Comparison of ENCODE assay signal across 1 cellular context in the genomic region with DNA sequence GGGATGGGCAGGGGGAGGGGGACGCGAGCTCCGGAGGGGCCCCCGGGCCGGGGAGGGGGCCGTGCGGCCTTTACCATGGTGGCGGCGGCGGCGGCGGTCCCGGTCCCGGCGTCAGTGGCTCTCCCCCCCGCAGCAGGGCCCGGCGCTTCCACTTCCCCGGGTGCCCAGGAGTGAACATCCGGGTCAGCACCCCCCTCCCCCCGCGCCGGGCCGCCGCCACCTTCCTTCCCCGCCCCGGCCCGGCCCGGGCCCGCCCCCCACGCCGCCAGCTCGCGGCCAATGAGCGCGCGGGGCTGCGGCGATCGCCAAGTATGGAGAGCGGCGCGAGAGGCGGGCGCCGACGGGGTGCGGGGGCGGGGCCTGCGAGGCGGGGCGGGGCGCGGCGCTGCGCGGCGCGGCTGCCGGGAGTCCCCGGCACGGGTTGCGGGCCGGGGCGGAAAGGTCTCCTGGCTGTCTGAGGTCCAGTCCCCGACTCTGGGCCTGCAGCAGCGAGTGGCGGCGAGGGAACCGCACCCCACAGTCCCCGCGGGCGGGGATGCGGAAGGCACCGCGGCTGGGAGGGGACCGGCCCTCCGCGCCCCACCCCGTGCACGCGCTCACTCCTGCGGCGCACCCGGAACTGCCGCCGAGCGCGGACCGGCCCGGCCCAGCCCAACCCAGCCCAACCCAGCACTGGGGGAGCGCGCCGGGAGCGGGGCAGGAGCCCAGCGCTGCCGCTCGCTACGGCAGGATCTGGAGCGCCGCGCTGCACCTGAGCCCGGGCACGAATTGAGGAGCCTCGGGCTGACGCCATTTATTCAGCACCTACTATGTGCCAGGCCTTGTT.
A peak's percentile ranks its signal among the peaks of the same experiment; 100 is the strongest.
TF ChIP-seq lines count a peak whose summit lies in the region.

A gene (minus strand): TSS at position 178 of the 826 bp plus-strand sequence. CDS start 101 bp downstream, at position 77.

TF ChIP-seq in HepG2, 621 proteins besides CTCF, POLR2A, EP300 and RAD21 (continued from another document and continues in another):
- TF ChIP-seq, protein P1, sequence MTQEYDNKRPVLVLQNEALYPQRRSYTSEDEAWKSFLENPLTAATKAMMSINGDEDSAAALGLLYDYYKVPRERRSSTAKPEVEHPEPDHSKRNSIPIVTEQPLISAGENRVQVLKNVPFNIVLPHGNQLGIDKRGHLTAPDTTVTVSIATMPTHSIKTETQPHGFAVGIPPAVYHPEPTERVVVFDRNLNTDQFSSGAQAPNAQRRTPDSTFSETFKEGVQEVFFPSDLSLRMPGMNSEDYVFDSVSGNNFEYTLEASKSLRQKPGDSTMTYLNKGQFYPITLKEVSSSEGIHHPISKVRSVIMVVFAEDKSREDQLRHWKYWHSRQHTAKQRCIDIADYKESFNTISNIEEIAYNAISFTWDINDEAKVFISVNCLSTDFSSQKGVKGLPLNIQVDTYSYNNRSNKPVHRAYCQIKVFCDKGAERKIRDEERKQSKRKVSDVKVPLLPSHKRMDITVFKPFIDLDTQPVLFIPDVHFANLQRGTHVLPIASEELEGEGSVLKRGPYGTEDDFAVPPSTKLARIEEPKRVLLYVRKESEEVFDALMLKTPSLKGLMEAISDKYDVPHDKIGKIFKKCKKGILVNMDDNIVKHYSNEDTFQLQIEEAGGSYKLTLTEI (CRISPR knock-in tag; conservative IDR thresholded peaks at IDR 0.05), result no peak
- TF ChIP-seq ZNF17 (CRISPR knock-in tag; IDR thresholded peaks at IDR 0.05), result no peak
- TF ChIP-seq ZNF619 (CRISPR knock-in tag; IDR thresholded peaks at IDR 0.05), result no peak
- no peak for TF ChIP-seq TCF12 (IDR thresholded peaks at IDR 0.05)
- no peak for TF ChIP-seq TCF12 (CRISPR knock-in tag; IDR thresholded peaks at IDR 0.05)
- no peak for TF ChIP-seq RXRA (CRISPR knock-in tag; IDR thresholded peaks at IDR 0.05)
- TF ChIP-seq ZNF652 (CRISPR knock-in tag; IDR thresholded peaks at IDR 0.05; ENCODE audit: borderline replicate concordance, low read depth), result no peak
- TF ChIP-seq SMARCE1 (IDR thresholded peaks at IDR 0.05; ENCODE audit: borderline replicate concordance), result no peak
- TF ChIP-seq ESRRA (CRISPR knock-in tag; IDR thresholded peaks at IDR 0.05; ENCODE audit: low read depth), result peak; percentile 17; the same call in 1 of the 2 replicates
- TF ChIP-seq REPIN1 (CRISPR knock-in tag; IDR thresholded peaks at IDR 0.05; ENCODE audit: borderline replicate concordance, low read depth), result peak; percentile 51; the same call in 1 of the 2 replicates
- peak; percentile 69; the same call in 1 of the 2 replicates for TF ChIP-seq KDM5B (CRISPR knock-in tag; IDR thresholded peaks at IDR 0.05; ENCODE audit: borderline replicate concordance)
- TF ChIP-seq ZNF747 (CRISPR knock-in tag; IDR thresholded peaks at IDR 0.05; ENCODE audit: borderline replicate concordance), result 0 out of 2 replicates have a peak, but pooled peaks have one; percentile 49
- TF ChIP-seq ZNF780A (CRISPR knock-in tag; IDR thresholded peaks at IDR 0.05), result no peak
- no peak for TF ChIP-seq ZNF337 (CRISPR knock-in tag; IDR thresholded peaks at IDR 0.05; ENCODE audit: borderline replicate concordance, low read depth)
- TF ChIP-seq SATB2 (CRISPR knock-in tag; IDR thresholded peaks at IDR 0.05), result no peak
- TF ChIP-seq KDM3A (CRISPR knock-in tag; IDR thresholded peaks at IDR 0.05; ENCODE audit: low read depth), result no peak
- TF ChIP-seq ZFP37 (CRISPR knock-in tag; IDR thresholded peaks at IDR 0.05; ENCODE audit: borderline replicate concordance), result no peak
- no peak for TF ChIP-seq ZBTB1 (CRISPR knock-in tag; IDR thresholded peaks at IDR 0.05; ENCODE audit: borderline replicate concordance)
- TF ChIP-seq TBL1XR1 (IDR thresholded peaks at IDR 0.05; ENCODE audit: borderline replicate concordance, low read length, partially characterized antibody), result no peak
- no peak for TF ChIP-seq RARA (CRISPR knock-in tag; IDR thresholded peaks at IDR 0.05)
- TF ChIP-seq, protein P2, sequence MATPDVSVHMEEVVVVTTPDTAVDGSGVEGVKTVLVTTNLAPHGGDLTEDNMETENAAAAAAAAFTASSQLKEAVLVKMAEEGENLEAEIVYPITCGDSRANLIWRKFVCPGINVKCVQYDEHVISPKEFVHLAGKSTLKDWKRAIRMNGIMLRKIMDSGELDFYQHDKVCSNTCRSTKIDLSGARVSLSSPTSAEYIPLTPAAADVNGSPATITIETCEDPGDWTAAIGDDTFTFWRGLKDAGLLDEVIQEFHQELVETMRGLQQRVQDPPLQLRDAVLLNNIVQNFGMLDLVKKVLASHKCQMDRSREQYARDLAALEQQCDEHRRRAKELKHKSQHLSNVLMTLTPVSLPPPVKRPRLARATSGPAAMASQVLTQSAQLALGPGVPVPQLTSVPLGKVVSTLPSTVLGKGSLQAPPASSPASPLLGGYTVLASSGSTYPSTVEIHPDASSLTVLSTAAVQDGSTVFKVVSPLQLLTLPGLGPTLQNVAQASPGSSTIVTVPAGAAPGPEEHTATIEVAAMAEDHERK (CRISPR knock-in tag; IDR thresholded peaks at IDR 0.05; ENCODE audit: low read depth), result no peak
- peak; percentile 36; the same call in 1 of the 2 replicates for TF ChIP-seq NR2F2 (IDR thresholded peaks at IDR 0.05; ENCODE audit: borderline replicate concordance, low read depth)
- TF ChIP-seq CC2D1A (CRISPR knock-in tag; IDR thresholded peaks at IDR 0.05), result no peak
- no peak for TF ChIP-seq TOE1 (CRISPR knock-in tag; IDR thresholded peaks at IDR 0.05)
- TF ChIP-seq FOXO1 (CRISPR knock-in tag; IDR thresholded peaks at IDR 0.05), result peak; percentile 70
- TF ChIP-seq KLF11 (CRISPR knock-in tag; IDR thresholded peaks at IDR 0.05), result no peak
- no peak for TF ChIP-seq HIVEP1 (CRISPR knock-in tag; IDR thresholded peaks at IDR 0.05)
- TF ChIP-seq PCBP2 (optimal IDR thresholded peaks at IDR 0.05; ENCODE audit: low read depth, low read length, poor library complexity, severe bottlenecking), result no peak
- no peak for TF ChIP-seq ZFP41 (CRISPR knock-in tag; IDR thresholded peaks at IDR 0.05; ENCODE audit: borderline replicate concordance)
- TF ChIP-seq, protein P3, sequence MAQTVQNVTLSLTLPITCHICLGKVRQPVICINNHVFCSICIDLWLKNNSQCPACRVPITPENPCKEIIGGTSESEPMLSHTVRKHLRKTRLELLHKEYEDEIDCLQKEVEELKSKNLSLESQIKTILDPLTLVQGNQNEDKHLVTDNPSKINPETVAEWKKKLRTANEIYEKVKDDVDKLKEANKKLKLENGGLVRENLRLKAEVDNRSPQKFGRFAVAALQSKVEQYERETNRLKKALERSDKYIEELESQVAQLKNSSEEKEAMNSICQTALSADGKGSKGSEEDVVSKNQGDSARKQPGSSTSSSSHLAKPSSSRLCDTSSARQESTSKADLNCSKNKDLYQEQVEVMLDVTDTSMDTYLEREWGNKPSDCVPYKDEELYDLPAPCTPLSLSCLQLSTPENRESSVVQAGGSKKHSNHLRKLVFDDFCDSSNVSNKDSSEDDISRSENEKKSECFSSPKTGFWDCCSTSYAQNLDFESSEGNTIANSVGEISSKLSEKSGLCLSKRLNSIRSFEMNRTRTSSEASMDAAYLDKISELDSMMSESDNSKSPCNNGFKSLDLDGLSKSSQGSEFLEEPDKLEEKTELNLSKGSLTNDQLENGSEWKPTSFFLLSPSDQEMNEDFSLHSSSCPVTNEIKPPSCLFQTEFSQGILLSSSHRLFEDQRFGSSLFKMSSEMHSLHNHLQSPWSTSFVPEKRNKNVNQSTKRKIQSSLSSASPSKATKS (CRISPR knock-in tag; IDR thresholded peaks at IDR 0.05), result no peak
- TF ChIP-seq, protein P4, sequence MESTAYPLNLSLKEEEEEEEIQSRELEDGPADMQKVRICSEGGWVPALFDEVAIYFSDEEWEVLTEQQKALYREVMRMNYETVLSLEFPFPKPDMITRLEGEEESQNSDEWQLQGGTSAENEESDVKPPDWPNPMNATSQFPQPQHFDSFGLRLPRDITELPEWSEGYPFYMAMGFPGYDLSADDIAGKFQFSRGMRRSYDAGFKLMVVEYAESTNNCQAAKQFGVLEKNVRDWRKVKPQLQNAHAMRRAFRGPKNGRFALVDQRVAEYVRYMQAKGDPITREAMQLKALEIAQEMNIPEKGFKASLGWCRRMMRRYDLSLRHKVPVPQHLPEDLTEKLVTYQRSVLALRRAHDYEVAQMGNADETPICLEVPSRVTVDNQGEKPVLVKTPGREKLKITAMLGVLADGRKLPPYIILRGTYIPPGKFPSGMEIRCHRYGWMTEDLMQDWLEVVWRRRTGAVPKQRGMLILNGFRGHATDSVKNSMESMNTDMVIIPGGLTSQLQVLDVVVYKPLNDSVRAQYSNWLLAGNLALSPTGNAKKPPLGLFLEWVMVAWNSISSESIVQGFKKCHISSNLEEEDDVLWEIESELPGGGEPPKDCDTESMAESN (CRISPR knock-in tag; conservative IDR thresholded peaks at IDR 0.05), result 0 out of 2 replicates have a peak, but pooled peaks have one; percentile 21
- TF ChIP-seq, protein P5, sequence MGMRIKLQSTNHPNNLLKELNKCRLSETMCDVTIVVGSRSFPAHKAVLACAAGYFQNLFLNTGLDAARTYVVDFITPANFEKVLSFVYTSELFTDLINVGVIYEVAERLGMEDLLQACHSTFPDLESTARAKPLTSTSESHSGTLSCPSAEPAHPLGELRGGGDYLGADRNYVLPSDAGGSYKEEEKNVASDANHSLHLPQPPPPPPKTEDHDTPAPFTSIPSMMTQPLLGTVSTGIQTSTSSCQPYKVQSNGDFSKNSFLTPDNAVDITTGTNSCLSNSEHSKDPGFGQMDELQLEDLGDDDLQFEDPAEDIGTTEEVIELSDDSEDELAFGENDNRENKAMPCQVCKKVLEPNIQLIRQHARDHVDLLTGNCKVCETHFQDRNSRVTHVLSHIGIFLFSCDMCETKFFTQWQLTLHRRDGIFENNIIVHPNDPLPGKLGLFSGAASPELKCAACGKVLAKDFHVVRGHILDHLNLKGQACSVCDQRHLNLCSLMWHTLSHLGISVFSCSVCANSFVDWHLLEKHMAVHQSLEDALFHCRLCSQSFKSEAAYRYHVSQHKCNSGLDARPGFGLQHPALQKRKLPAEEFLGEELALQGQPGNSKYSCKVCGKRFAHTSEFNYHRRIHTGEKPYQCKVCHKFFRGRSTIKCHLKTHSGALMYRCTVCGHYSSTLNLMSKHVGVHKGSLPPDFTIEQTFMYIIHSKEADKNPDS (CRISPR knock-in tag; IDR thresholded peaks at IDR 0.05), result no peak
- TF ChIP-seq EHMT2 (IDR thresholded peaks at IDR 0.05; ENCODE audit: borderline replicate concordance, low read depth, low read length), result no peak
- TF ChIP-seq, protein P6, sequence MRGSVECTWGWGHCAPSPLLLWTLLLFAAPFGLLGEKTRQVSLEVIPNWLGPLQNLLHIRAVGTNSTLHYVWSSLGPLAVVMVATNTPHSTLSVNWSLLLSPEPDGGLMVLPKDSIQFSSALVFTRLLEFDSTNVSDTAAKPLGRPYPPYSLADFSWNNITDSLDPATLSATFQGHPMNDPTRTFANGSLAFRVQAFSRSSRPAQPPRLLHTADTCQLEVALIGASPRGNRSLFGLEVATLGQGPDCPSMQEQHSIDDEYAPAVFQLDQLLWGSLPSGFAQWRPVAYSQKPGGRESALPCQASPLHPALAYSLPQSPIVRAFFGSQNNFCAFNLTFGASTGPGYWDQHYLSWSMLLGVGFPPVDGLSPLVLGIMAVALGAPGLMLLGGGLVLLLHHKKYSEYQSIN (CRISPR knock-in tag; IDR thresholded peaks at IDR 0.05; ENCODE audit: borderline replicate concordance), result no peak
- TF ChIP-seq, protein P7, sequence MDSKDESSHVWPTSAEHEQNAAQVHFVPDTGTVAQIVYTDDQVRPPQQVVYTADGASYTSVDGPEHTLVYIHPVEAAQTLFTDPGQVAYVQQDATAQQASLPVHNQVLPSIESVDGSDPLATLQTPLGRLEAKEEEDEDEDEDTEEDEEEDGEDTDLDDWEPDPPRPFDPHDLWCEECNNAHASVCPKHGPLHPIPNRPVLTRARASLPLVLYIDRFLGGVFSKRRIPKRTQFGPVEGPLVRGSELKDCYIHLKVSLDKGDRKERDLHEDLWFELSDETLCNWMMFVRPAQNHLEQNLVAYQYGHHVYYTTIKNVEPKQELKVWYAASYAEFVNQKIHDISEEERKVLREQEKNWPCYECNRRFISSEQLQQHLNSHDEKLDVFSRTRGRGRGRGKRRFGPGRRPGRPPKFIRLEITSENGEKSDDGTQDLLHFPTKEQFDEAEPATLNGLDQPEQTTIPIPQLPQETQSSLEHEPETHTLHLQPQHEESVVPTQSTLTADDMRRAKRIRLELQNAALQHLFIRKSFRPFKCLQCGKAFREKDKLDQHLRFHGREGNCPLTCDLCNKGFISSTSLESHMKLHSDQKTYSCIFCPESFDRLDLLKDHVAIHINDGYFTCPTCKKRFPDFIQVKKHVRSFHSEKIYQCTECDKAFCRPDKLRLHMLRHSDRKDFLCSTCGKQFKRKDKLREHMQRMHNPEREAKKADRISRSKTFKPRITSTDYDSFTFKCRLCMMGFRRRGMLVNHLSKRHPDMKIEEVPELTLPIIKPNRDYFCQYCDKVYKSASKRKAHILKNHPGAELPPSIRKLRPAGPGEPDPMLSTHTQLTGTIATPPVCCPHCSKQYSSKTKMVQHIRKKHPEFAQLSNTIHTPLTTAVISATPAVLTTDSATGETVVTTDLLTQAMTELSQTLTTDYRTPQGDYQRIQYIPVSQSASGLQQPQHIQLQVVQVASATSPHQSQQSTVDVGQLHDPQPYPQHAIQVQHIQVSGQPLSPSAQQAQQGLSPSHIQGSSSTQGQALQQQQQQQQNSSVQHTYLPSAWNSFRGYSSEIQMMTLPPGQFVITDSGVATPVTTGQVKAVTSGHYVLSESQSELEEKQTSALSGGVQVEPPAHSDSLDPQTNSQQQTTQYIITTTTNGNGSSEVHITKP (CRISPR knock-in tag; IDR thresholded peaks at IDR 0.05; ENCODE audit: low read depth), result no peak
- TF ChIP-seq MYC (CRISPR knock-in tag; IDR thresholded peaks at IDR 0.05; ENCODE audit: borderline replicate concordance), result peak; percentile 81
- no peak for TF ChIP-seq MYNN (CRISPR knock-in tag; IDR thresholded peaks at IDR 0.05; ENCODE audit: low read depth)
- TF ChIP-seq KDM2A (CRISPR knock-in tag; IDR thresholded peaks at IDR 0.05; ENCODE audit: borderline replicate concordance, low read depth), result peak; percentile 56; the same call in 1 of the 2 replicates
- TF ChIP-seq KMT2A (CRISPR knock-in tag; IDR thresholded peaks at IDR 0.05), result peak; percentile 61; the same call in 1 of the 2 replicates
- TF ChIP-seq ZNF234 (CRISPR knock-in tag; conservative IDR thresholded peaks at IDR 0.05), result peak; percentile 58; the same call in 1 of the 2 replicates
- TF ChIP-seq ZSCAN20 (CRISPR knock-in tag; IDR thresholded peaks at IDR 0.05; ENCODE audit: borderline replicate concordance), result no peak; the same call in 1 of the 2 replicates
- no peak for TF ChIP-seq NONO (IDR thresholded peaks at IDR 0.05)
- peak; percentile 70 for TF ChIP-seq NONO (CRISPR knock-in tag; conservative IDR thresholded peaks at IDR 0.05)
- TF ChIP-seq NFKB2 (CRISPR knock-in tag; IDR thresholded peaks at IDR 0.05; ENCODE audit: borderline replicate concordance), result peak; percentile 15; the same call in 1 of the 2 replicates
- peak; percentile 30; the same call in 1 of the 2 replicates for TF ChIP-seq KAT8 (CRISPR knock-in tag; IDR thresholded peaks at IDR 0.05)
- TF ChIP-seq, protein P8, sequence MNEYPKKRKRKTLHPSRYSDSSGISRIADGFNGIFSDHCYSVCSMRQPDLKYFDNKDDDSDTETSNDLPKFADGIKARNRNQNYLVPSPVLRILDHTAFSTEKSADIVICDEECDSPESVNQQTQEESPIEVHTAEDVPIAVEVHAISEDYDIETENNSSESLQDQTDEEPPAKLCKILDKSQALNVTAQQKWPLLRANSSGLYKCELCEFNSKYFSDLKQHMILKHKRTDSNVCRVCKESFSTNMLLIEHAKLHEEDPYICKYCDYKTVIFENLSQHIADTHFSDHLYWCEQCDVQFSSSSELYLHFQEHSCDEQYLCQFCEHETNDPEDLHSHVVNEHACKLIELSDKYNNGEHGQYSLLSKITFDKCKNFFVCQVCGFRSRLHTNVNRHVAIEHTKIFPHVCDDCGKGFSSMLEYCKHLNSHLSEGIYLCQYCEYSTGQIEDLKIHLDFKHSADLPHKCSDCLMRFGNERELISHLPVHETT (CRISPR knock-in tag; conservative IDR thresholded peaks at IDR 0.05), result peak; percentile 86
